ENCODE assay signal across 26 cellular contexts in the genomic region with DNA sequence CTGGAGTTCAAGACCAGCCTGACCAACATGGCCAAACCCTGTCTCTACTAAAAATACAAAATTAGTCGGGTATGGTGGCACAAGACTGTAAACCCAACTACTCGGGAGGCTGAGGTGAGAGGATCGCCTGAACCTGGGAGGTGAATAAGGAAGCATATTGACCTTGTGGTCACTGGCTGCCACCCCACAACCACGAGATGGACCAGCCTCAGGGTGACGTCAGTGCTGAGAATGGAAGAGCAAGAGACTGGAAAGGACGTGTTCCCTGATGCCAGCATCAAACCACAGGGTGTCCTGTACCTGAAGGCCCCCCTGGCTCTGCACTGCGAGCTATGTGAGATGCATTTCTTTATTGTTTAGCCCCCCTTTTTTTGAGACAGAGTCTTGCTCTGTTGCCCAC. TPM values are rescaled to one million over a fixed set of nuclear protein-coding genes. Genes with fewer than 3 reads are reported as not detected.
"Had no signal": no experiment of that assay in that cellular context is flagged by ENCODE, and none has a peak within 500 bp of the region (broad histone marks: within the 10 kb centered on the region; RNA-seq: fewer than 3 reads in every experiment).

No MANE protein-coding gene starts in this region.

- H3K27me3 ChIP-seq: body of pancreas had no signal

- H3K9me3 Mint-ChIP-seq: activated B cell treated with CpG ODN at 0.5 μM for 24 hours; activated CD4-positive, alpha-beta T cell treated with anti-CD3 and anti-CD28 coated beads, Interleukin-2, amount 10 ng/mL, durations not matched to agents 24 days and 14 days; activated naive CD4-positive, alpha-beta T cell treated with anti-CD3 and anti-CD28 coated beads, Interleukin-2, amount 50 U/mL, for 24 hours; activated T-cell treated with anti-CD3 and anti-CD28 coated beads, Interleukin-2, amount 50 U/mL, for 24 hours; activated T-helper 1 cell treated with anti-CD3 and anti-CD28 coated beads, Interleukin-12 subunit alpha, Interleukin-12 subunit beta, Interleukin-2, Interleukin-4 antibody, amounts not matched to agents 30 ng/mL and 10 ng/mL and 1 ng/mL, durations not matched to agents 14 hours and 24 hours and 36 hours; central memory CD8-positive, alpha-beta T cell had no signal

- DNase-seq: activated B cell treated with CpG ODN at 0.5 μM for 24 hours; activated CD4-positive, alpha-beta T cell treated with anti-CD3 and anti-CD28 coated beads for 1 hour; activated CD4-positive, alpha-beta T cell treated with anti-CD3 and anti-CD28 coated beads, Interleukin-2, amount 10 ng/mL, durations not matched to agents 24 days and 14 days; activated CD4-positive, alpha-beta T cell treated with anti-CD3 and anti-CD28 coated beads, Interleukin-2, amount 50 U/mL, for 48 hours; activated effector memory CD4-positive, alpha-beta T cell treated with Interleukin-2 at 50 U/mL for 16 hours; activated naive CD4-positive, alpha-beta T cell; activated T-cell treated with anti-CD3 and anti-CD28 coated beads, Interleukin-2, amount 50 U/mL, for 24 hours; aorta; body of pancreas; Karpas-422; NCI-H1092; NCI-H1417 treated with DMSO at 0.1 percent for 48 hours; NCI-H1694 treated with DMSO at 0.1 percent for 48 hours; NCI-H2029 treated with DMSO at 0.1 percent for 48 hours; NCI-H345; NCI-H510A; NCI-H69; PC-3; SHP77 treated with DMSO at 0.1 percent for 48 hours; T-helper 17 cell; T-helper 9 cell had no signal

- H3K27me3 Mint-ChIP-seq: activated B cell treated with CpG ODN at 0.5 μM for 24 hours; activated CD4-positive, alpha-beta T cell treated with anti-CD3 and anti-CD28 coated beads, Interleukin-2, amount 10 ng/mL, durations not matched to agents 24 days and 14 days; activated naive CD4-positive, alpha-beta T cell treated with anti-CD3 and anti-CD28 coated beads, Interleukin-2, amount 50 U/mL, for 24 hours; activated T-cell treated with anti-CD3 and anti-CD28 coated beads, Interleukin-2, amount 50 U/mL, for 24 hours had no signal

- H3K36me3 Mint-ChIP-seq: activated naive CD4-positive, alpha-beta T cell treated with anti-CD3 and anti-CD28 coated beads, Interleukin-2, amount 50 U/mL, for 24 hours had no signal

- H3K4me3 ChIP-seq: body of pancreas, K562 had no signal

- H3K4me1 Mint-ChIP-seq: activated B cell treated with CpG ODN at 0.5 μM for 24 hours; activated CD4-positive, alpha-beta T cell treated with anti-CD3 and anti-CD28 coated beads, Interleukin-2, amount 10 ng/mL, durations not matched to agents 24 days and 14 days; activated naive CD4-positive, alpha-beta T cell treated with anti-CD3 and anti-CD28 coated beads, Interleukin-2, amount 50 U/mL, for 24 hours; central memory CD8-positive, alpha-beta T cell; T-helper 17 cell had no signal

- H3K9me3 ChIP-seq: body of pancreas had no signal

- H3K4me3 Mint-ChIP-seq: activated B cell treated with CpG ODN at 0.5 μM for 24 hours; activated CD4-positive, alpha-beta T cell treated with anti-CD3 and anti-CD28 coated beads, Interleukin-2, amount 10 ng/mL, durations not matched to agents 24 days and 14 days; activated naive CD4-positive, alpha-beta T cell treated with anti-CD3 and anti-CD28 coated beads, Interleukin-2, amount 50 U/mL, for 24 hours; activated T-cell treated with anti-CD3 and anti-CD28 coated beads, Interleukin-2, amount 50 U/mL, for 24 hours; activated T-helper 1 cell treated with anti-CD3 and anti-CD28 coated beads, Interleukin-12 subunit alpha, Interleukin-12 subunit beta, Interleukin-2, Interleukin-4 antibody, amounts not matched to agents 30 ng/mL and 10 ng/mL and 1 ng/mL, durations not matched to agents 14 hours and 24 hours and 36 hours; central memory CD8-positive, alpha-beta T cell; T-helper 17 cell had no signal

- H3K27ac Mint-ChIP-seq: activated B cell treated with CpG ODN at 0.5 μM for 24 hours; activated CD4-positive, alpha-beta T cell treated with anti-CD3 and anti-CD28 coated beads, Interleukin-2, amount 10 ng/mL, durations not matched to agents 24 days and 14 days; activated naive CD4-positive, alpha-beta T cell treated with anti-CD3 and anti-CD28 coated beads, Interleukin-2, amount 50 U/mL, for 24 hours; activated T-cell treated with anti-CD3 and anti-CD28 coated beads, Interleukin-2, amount 50 U/mL, for 24 hours; activated T-helper 1 cell treated with anti-CD3 and anti-CD28 coated beads, Interleukin-12 subunit alpha, Interleukin-12 subunit beta, Interleukin-2, Interleukin-4 antibody, amounts not matched to agents 30 ng/mL and 10 ng/mL and 1 ng/mL, durations not matched to agents 14 hours and 24 hours and 36 hours; T-helper 17 cell had no signal

- H3K27ac ChIP-seq: body of pancreas had no signal

- ATAC-seq: body of pancreas, K562, PC-3, T-helper 17 cell had no signal

RNA-seq across cellular contexts. Expression of gene BDKRB2, which starts 45.9 kb away (rescaled TPM):
- total RNA-seq: activated B cell treated with CpG ODN at 0.5 μM for 24 hours; activated CD4-positive, alpha-beta T cell treated with anti-CD3 and anti-CD28 coated beads, Interleukin-2, amount 10 ng/mL, durations not matched to agents 24 days and 14 days; activated CD8-positive, alpha-beta memory T cell treated with anti-CD3 and anti-CD28 coated beads for 36 hours; activated T-helper 1 cell treated with anti-CD3 and anti-CD28 coated beads, Interleukin-12 subunit alpha, Interleukin-12 subunit beta, Interleukin-2, Interleukin-4 antibody, amounts not matched to agents 30 ng/mL and 10 ng/mL and 1 ng/mL, durations not matched to agents 14 hours and 24 hours and 36 hours; T-helper 17 cell had no signal
- polyA plus RNA-seq: aorta, K562 had no signal
